ENCODE assay signal across 1 cellular context in the genomic region with DNA sequence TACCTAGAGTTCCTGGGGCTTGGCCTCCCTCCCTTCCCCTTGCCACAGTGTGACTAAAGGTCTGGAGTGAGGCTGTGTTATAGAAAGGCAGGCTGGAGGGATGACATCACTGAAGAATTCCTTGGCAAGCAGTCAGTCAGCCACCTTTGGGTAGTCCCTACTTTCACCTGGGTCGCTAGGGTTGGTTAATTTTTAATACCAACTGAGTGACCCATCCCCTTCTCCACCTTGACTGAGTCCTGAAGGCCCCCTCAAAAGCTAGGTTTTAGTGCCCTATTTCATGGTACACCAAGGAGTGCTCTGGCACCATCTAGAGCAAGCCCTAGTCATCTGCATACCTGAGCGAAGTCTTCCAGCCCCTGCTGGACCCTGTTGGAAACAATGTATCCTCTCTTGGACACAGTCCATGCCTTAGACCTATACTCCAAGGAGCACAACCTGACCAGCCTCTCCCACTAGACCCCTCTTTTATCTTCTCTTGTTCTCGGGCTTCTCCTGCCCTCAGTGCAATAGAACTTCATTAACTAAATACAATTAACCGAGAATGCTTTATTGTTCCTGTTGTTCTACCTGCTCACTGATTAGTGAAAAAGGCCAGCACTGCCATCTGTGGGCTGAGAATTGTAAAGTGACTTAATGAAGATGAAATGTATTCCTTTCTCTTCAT.
TF ChIP-seq lines count a peak whose summit lies in the region.

No MANE protein-coding gene starts in this region.

TF ChIP-seq in HepG2, 621 proteins besides CTCF, POLR2A, EP300 and RAD21 (continued from another document and continues in another):
- TF ChIP-seq, protein P1, sequence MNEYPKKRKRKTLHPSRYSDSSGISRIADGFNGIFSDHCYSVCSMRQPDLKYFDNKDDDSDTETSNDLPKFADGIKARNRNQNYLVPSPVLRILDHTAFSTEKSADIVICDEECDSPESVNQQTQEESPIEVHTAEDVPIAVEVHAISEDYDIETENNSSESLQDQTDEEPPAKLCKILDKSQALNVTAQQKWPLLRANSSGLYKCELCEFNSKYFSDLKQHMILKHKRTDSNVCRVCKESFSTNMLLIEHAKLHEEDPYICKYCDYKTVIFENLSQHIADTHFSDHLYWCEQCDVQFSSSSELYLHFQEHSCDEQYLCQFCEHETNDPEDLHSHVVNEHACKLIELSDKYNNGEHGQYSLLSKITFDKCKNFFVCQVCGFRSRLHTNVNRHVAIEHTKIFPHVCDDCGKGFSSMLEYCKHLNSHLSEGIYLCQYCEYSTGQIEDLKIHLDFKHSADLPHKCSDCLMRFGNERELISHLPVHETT (CRISPR knock-in tag; conservative IDR thresholded peaks at IDR 0.05): 0 out of 2 replicates have a peak, but pooled peaks have one; percentile 50
- TF ChIP-seq SMC3 (IDR thresholded peaks at IDR 0.05; ENCODE audit: low read length): peak; percentile 44; the same call in 1 of the 2 replicates
- TF ChIP-seq, protein P2, sequence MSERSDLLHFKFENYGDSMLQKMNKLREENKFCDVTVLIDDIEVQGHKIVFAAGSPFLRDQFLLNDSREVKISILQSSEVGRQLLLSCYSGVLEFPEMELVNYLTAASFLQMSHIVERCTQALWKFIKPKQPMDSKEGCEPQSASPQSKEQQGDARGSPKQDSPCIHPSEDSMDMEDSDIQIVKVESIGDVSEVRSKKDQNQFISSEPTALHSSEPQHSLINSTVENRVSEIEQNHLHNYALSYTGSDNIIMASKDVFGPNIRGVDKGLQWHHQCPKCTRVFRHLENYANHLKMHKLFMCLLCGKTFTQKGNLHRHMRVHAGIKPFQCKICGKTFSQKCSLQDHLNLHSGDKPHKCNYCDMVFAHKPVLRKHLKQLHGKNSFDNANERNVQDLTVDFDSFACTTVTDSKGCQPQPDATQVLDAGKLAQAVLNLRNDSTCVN (CRISPR knock-in tag; IDR thresholded peaks at IDR 0.05; ENCODE audit: borderline replicate concordance): 0 out of 2 replicates have a peak, but pooled peaks have one; percentile 15
- TF ChIP-seq, protein P3, sequence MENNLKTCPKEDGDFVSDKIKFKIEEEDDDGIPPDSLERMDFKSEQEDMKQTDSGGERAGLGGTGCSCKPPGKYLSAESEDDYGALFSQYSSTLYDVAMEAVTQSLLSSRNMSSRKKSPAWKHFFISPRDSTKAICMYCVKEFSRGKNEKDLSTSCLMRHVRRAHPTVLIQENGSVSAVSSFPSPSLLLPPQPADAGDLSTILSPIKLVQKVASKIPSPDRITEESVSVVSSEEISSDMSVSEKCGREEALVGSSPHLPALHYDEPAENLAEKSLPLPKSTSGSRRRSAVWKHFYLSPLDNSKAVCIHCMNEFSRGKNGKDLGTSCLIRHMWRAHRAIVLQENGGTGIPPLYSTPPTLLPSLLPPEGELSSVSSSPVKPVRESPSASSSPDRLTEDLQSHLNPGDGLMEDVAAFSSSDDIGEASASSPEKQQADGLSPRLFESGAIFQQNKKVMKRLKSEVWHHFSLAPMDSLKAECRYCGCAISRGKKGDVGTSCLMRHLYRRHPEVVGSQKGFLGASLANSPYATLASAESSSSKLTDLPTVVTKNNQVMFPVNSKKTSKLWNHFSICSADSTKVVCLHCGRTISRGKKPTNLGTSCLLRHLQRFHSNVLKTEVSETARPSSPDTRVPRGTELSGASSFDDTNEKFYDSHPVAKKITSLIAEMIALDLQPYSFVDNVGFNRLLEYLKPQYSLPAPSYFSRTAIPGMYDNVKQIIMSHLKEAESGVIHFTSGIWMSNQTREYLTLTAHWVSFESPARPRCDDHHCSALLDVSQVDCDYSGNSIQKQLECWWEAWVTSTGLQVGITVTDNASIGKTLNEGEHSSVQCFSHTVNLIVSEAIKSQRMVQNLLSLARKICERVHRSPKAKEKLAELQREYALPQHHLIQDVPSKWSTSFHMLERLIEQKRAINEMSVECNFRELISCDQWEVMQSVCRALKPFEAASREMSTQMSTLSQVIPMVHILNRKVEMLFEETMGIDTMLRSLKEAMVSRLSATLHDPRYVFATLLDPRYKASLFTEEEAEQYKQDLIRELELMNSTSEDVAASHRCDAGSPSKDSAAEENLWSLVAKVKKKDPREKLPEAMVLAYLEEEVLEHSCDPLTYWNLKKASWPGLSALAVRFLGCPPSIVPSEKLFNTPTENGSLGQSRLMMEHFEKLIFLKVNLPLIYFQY (CRISPR knock-in tag; IDR thresholded peaks at IDR 0.05; ENCODE audit: borderline replicate concordance): 0 out of 2 replicates have a peak, but pooled peaks have one; percentile 32
- 0 out of 2 replicates have a peak, but pooled peaks have one; percentile 36 for TF ChIP-seq ZNF644 (CRISPR knock-in tag; IDR thresholded peaks at IDR 0.05; ENCODE audit: low read depth)
- TF ChIP-seq CHD4 (IDR thresholded peaks at IDR 0.05; ENCODE audit: borderline replicate concordance, low read length): peak; percentile 46; the same call in 1 of the 2 replicates
- TF ChIP-seq, protein P4, sequence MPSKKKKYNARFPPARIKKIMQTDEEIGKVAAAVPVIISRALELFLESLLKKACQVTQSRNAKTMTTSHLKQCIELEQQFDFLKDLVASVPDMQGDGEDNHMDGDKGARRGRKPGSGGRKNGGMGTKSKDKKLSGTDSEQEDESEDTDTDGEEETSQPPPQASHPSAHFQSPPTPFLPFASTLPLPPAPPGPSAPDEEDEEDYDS (CRISPR knock-in tag; IDR thresholded peaks at IDR 0.05): 0 out of 2 replicates have a peak, but pooled peaks have one; percentile 22
- no peak for TF ChIP-seq REXO4 (CRISPR knock-in tag; IDR thresholded peaks at IDR 0.05; ENCODE audit: borderline replicate concordance)
- peak; percentile 42; the same call in 1 of the 2 replicates for TF ChIP-seq YEATS2 (CRISPR knock-in tag; IDR thresholded peaks at IDR 0.05; ENCODE audit: borderline replicate concordance)
- no peak for TF ChIP-seq ZNF678 (CRISPR knock-in tag; IDR thresholded peaks at IDR 0.05)
- 0 out of 2 replicates have a peak, but pooled peaks have one; percentile 22 for TF ChIP-seq IRF2 (CRISPR knock-in tag; IDR thresholded peaks at IDR 0.05)
- TF ChIP-seq MIER2 (CRISPR knock-in tag; IDR thresholded peaks at IDR 0.05): 0 out of 2 replicates have a peak, but pooled peaks have one; percentile 14
- TF ChIP-seq, protein P5, sequence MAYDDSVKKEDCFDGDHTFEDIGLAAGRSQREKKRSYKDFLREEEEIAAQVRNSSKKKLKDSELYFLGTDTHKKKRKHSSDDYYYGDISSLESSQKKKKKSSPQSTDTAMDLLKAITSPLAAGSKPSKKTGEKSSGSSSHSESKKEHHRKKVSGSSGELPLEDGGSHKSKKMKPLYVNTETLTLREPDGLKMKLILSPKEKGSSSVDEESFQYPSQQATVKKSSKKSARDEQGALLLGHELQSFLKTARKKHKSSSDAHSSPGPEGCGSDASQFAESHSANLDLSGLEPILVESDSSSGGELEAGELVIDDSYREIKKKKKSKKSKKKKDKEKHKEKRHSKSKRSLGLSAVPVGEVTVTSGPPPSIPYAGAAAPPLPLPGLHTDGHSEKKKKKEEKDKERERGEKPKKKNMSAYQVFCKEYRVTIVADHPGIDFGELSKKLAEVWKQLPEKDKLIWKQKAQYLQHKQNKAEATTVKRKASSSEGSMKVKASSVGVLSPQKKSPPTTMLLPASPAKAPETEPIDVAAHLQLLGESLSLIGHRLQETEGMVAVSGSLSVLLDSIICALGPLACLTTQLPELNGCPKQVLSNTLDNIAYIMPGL (CRISPR knock-in tag; IDR thresholded peaks at IDR 0.05; ENCODE audit: borderline replicate concordance in 1 of 2, low read depth in 1 of 2): 0 out of 4 replicates have a peak, but pooled peaks of 1 of the 2 experiments have one; percentile 17
- no peak for TF ChIP-seq JARID2 (CRISPR knock-in tag; IDR thresholded peaks at IDR 0.05; ENCODE audit: insufficient replicate concordance)
- TF ChIP-seq ELF3 (CRISPR knock-in tag; IDR thresholded peaks at IDR 0.05): 0 out of 2 replicates have a peak, but pooled peaks have one; percentile 22
- no peak for TF ChIP-seq ZNF337 (CRISPR knock-in tag; IDR thresholded peaks at IDR 0.05; ENCODE audit: borderline replicate concordance, low read depth)
- TF ChIP-seq, protein P6, sequence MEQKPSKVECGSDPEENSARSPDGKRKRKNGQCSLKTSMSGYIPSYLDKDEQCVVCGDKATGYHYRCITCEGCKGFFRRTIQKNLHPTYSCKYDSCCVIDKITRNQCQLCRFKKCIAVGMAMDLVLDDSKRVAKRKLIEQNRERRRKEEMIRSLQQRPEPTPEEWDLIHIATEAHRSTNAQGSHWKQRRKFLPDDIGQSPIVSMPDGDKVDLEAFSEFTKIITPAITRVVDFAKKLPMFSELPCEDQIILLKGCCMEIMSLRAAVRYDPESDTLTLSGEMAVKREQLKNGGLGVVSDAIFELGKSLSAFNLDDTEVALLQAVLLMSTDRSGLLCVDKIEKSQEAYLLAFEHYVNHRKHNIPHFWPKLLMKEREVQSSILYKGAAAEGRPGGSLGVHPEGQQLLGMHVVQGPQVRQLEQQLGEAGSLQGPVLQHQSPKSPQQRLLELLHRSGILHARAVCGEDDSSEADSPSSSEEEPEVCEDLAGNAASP (CRISPR knock-in tag; IDR thresholded peaks at IDR 0.05; ENCODE audit: borderline replicate concordance): 0 out of 2 replicates have a peak, but pooled peaks have one; percentile 20
- TF ChIP-seq, protein P7, sequence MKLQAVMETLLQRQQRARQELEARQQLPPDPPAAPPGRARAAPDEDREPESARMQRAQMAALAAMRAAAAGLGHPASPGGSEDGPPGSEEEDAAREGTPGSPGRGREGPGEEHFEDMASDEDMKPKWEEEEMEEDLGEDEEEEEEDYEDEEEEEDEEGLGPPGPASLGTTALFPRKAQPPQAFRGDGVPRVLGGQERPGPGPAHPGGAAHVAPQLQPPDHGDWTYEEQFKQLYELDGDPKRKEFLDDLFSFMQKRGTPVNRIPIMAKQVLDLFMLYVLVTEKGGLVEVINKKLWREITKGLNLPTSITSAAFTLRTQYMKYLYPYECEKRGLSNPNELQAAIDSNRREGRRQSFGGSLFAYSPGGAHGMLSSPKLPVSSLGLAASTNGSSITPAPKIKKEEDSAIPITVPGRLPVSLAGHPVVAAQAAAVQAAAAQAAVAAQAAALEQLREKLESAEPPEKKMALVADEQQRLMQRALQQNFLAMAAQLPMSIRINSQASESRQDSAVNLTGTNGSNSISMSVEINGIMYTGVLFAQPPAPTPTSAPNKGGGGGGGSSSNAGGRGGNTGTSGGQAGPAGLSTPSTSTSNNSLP (IDR thresholded peaks at IDR 0.05; ENCODE audit: low read depth, low read length): no peak
- TF ChIP-seq PAF1 (CRISPR knock-in tag; IDR thresholded peaks at IDR 0.05): no peak
- TF ChIP-seq, protein P8, sequence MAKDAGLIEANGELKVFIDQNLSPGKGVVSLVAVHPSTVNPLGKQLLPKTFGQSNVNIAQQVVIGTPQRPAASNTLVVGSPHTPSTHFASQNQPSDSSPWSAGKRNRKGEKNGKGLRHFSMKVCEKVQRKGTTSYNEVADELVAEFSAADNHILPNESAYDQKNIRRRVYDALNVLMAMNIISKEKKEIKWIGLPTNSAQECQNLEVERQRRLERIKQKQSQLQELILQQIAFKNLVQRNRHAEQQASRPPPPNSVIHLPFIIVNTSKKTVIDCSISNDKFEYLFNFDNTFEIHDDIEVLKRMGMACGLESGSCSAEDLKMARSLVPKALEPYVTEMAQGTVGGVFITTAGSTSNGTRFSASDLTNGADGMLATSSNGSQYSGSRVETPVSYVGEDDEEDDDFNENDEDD (CRISPR knock-in tag; IDR thresholded peaks at IDR 0.05; ENCODE audit: borderline replicate concordance): peak; percentile 37; the same call in 1 of the 2 replicates
- TF ChIP-seq, protein P9, sequence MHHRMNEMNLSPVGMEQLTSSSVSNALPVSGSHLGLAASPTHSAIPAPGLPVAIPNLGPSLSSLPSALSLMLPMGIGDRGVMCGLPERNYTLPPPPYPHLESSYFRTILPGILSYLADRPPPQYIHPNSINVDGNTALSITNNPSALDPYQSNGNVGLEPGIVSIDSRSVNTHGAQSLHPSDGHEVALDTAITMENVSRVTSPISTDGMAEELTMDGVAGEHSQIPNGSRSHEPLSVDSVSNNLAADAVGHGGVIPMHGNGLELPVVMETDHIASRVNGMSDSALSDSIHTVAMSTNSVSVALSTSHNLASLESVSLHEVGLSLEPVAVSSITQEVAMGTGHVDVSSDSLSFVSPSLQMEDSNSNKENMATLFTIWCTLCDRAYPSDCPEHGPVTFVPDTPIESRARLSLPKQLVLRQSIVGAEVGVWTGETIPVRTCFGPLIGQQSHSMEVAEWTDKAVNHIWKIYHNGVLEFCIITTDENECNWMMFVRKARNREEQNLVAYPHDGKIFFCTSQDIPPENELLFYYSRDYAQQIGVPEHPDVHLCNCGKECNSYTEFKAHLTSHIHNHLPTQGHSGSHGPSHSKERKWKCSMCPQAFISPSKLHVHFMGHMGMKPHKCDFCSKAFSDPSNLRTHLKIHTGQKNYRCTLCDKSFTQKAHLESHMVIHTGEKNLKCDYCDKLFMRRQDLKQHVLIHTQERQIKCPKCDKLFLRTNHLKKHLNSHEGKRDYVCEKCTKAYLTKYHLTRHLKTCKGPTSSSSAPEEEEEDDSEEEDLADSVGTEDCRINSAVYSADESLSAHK (CRISPR knock-in tag; IDR thresholded peaks at IDR 0.05; ENCODE audit: borderline replicate concordance): 0 out of 2 replicates have a peak, but pooled peaks have one; percentile 47
- 0 out of 2 replicates have a peak, but pooled peaks have one; percentile 15 for TF ChIP-seq FOSL2 (CRISPR knock-in tag; IDR thresholded peaks at IDR 0.05)
- TF ChIP-seq ZNF331 (CRISPR knock-in tag; IDR thresholded peaks at IDR 0.05): 0 out of 2 replicates have a peak, but pooled peaks have one; percentile 35
- TF ChIP-seq STAG1 (CRISPR knock-in tag; IDR thresholded peaks at IDR 0.05): peak; percentile 62
- TF ChIP-seq, protein P10, sequence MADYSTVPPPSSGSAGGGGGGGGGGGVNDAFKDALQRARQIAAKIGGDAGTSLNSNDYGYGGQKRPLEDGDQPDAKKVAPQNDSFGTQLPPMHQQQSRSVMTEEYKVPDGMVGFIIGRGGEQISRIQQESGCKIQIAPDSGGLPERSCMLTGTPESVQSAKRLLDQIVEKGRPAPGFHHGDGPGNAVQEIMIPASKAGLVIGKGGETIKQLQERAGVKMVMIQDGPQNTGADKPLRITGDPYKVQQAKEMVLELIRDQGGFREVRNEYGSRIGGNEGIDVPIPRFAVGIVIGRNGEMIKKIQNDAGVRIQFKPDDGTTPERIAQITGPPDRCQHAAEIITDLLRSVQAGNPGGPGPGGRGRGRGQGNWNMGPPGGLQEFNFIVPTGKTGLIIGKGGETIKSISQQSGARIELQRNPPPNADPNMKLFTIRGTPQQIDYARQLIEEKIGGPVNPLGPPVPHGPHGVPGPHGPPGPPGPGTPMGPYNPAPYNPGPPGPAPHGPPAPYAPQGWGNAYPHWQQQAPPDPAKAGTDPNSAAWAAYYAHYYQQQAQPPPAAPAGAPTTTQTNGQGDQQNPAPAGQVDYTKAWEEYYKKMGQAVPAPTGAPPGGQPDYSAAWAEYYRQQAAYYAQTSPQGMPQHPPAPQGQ (CRISPR knock-in tag; IDR thresholded peaks at IDR 0.05; ENCODE audit: borderline replicate concordance): 0 out of 2 replicates have a peak, but pooled peaks have one; percentile 67
- 0 out of 2 replicates have a peak, but pooled peaks have one; percentile 19 for TF ChIP-seq MIXL1 (CRISPR knock-in tag; IDR thresholded peaks at IDR 0.05)
- 0 out of 2 replicates have a peak, but pooled peaks have one; percentile 23 for TF ChIP-seq ZNF724P (CRISPR knock-in tag; IDR thresholded peaks at IDR 0.05; ENCODE audit: borderline replicate concordance)
- TF ChIP-seq AKAP8 (CRISPR knock-in tag; IDR thresholded peaks at IDR 0.05): no peak
